Comparison of ENCODE assay signal across 9 cellular contexts in genomic region chr1:66304128-66304527, GRCh38.
"Had no signal": no experiment of that assay in that cellular context is flagged by ENCODE, and none has a peak within 500 bp of the region (broad histone marks: within the 10 kb centered on the region; RNA-seq: fewer than 3 reads in every experiment).

No MANE protein-coding gene starts in this region.

- ATAC-seq: GM23338 had no signal

- H3K27ac ChIP-seq: KMS-11 had no signal

- H3K9me3 Mint-ChIP-seq: GM23338, H9 had no signal

- H3K4me1 Mint-ChIP-seq: GM23338, H9 had no signal

- H3K4me3 Mint-ChIP-seq: GM23338, H9 had no signal

- FAIRE-seq: H1, H54, HTR-8/SVneo had no signal

- H3K4me2 ChIP-seq: GM23338, KMS-11 had no signal

- H3K9ac ChIP-seq: KMS-11 had no signal

- DNase-seq: H9, HCEC 1CT, IMR-90, KBM-7 had no signal

- H3K4me3 ChIP-seq: GM23338 had no signal

- H3K27ac Mint-ChIP-seq: GM23338, H9 had no signal

- H2AFZ ChIP-seq: GM23338 had no signal
